ENCODE assay signal across 8 cellular contexts in genomic region chr4:6709230-6710114, GRCh38. TPM values are rescaled to one million over a fixed set of nuclear protein-coding genes. Genes with fewer than 3 reads are reported as not detected.
DNase-seq lines count a peak whose midpoint lies in the region; ATAC-seq, FAIRE-seq and TF ChIP-seq lines count a peak whose summit lies in the region.

TSS of gene MRFAP1L1 (minus strand) at chr4:6709865. CDS start at chr4:6709629, 236 bp downstream.

- H3K9ac ChIP-seq in keratinocyte (ENCODE audit: control insufficient read depth, extremely low read depth, insufficient read depth, low read length): peak within 1 kb of the TSS; percentile 88

- H3K9me3 ChIP-seq in keratinocyte (ENCODE audit: control insufficient read depth, low read depth, low read length): no peaks in the 10 kb centered on the region

- peak within 1 kb of the TSS; percentile 97 for H2AFZ ChIP-seq in keratinocyte (ENCODE audit: control insufficient read depth, low read length)

- H3K36me3 ChIP-seq in keratinocyte (ENCODE audit: control insufficient read depth in 2 of 2, extremely low read depth in 1 of 2, insufficient read depth in 2 of 2, low read length in 2 of 2): peaks cover 5 to 9% of the 10 kb centered on the region in 2 experiments

- DNase-seq in AG09309 (ENCODE audit: low read depth): peak; percentile 87
- peak; percentile 81 for DNase-seq in NCI-H460 (ENCODE audit: extremely low read depth, low read depth)
- DNase-seq in activated CD4-positive, alpha-beta T cell treated with anti-CD3 and anti-CD28 coated beads for 1 hour: peak; percentile 92
- peak; percentile 16 to 65 for DNase-seq in cerebellar nuclear complex (lab: John Stamatoyannopoulos, UW)
- peak; percentile 75 for DNase-seq in keratinocyte (ENCODE audit: low read depth, low spot score)
- peak; percentile 94 to 97 (median 96) for DNase-seq in stimulated activated CD4-positive, alpha-beta T cell treated with anti-CD3 and anti-CD28 coated beads, Interleukin-12 subunit alpha, Interleukin-12 subunit beta, amount 100 ng/mL, for 48 hours (ENCODE audit: low read depth in 2 of 3, low spot score in 1 of 3)

- FAIRE-seq in keratinocyte (lab: Jason Lieb, UNC): peak; percentile 34

- H3K4me1 ChIP-seq in keratinocyte (ENCODE audit: control insufficient read depth, extremely low read depth, insufficient read depth, low read length): peaks cover 19% of the 10 kb centered on the region

- no peaks in the 10 kb centered on the region for H3K27me3 ChIP-seq in keratinocyte (ENCODE audit: control insufficient read depth, extremely low read depth, insufficient read depth, low read length)

- H3K4me2 ChIP-seq in keratinocyte (ENCODE audit: control insufficient read depth, extremely low read depth, insufficient read depth, low read depth, low read length): peak within 1 kb of the TSS; percentile 99

- H3K9me1 ChIP-seq in keratinocyte (ENCODE audit: control insufficient read depth, extremely low read depth, insufficient read depth, low read length): no peaks in the 10 kb centered on the region

- H4K20me1 ChIP-seq in keratinocyte (ENCODE audit: control insufficient read depth, extremely low read depth, insufficient read depth, low read length): no peaks in the 10 kb centered on the region

- TF ChIP-seq CTCF in AG09309 (IDR thresholded peaks at IDR 0.05; ENCODE audit: control insufficient read depth, insufficient read depth, low read depth, low read length, missing control alignments) (no peak), keratinocyte (optimal IDR thresholded peaks at IDR 0.05 in 1 of 3, IDR thresholded peaks at IDR 0.05 in 1 of 3, conservative IDR thresholded peaks at IDR 0.05 in 1 of 3; ENCODE audit: extremely low read depth in 1 of 3, insufficient read depth in 2 of 3, low read length in 3 of 3) (peak in 1 of 3 experiments; percentile 12)

- peak; percentile 70 for ATAC-seq in GM19025 (IDR thresholded peaks at IDR 0.05; ENCODE audit: low read depth, unreplicated experiment)
- peak; percentile 71 for ATAC-seq in HG03354 (IDR thresholded peaks at IDR 0.05; ENCODE audit: poor library complexity, severe bottlenecking, unreplicated experiment)

- H3K4me3 ChIP-seq in AG09309 (ENCODE audit: control insufficient read depth, low read depth, low read length) (peak within 1 kb of the TSS; percentile 76), keratinocyte (ENCODE audit: control insufficient read depth in 2 of 3, extremely low read depth in 1 of 3, insufficient read depth in 2 of 3, low read depth in 1 of 3, low read length in 3 of 3) (peak within 1 kb of the TSS; percentile 62 to 93 (median 85))

- H3K27ac ChIP-seq in keratinocyte (ENCODE audit: control insufficient read depth, insufficient read depth, low read length): peak within 1 kb of the TSS; percentile 85

- dilution Hi-C loops in keratinocyte (cut with MboI; ENCODE audit: extremely low pct_ligation_motif_present, low sequenced_read_pairs): no loop called here

- H3K79me2 ChIP-seq in keratinocyte (ENCODE audit: control insufficient read depth, insufficient read depth, low read length): peaks cover 46% of the 10 kb centered on the region

RNA-seq across cellular contexts. Expression of gene MRFAP1L1, which starts in this region (rescaled TPM):
- 37.4 and 40.6 TPM in 2 replicates for total RNA-seq in NCI-H460 (2014; rRNA removed; shearing (Covaris generic))
- 35.8 TPM in 2 replicates for polyA plus RNA-seq in NCI-H460 (2014; cell fraction: nucleus; rRNA removed)
- 47.6 to 77.9 TPM (median 50.7 TPM) in 3 replicates for polyA plus RNA-seq in keratinocyte
- polyA plus RNA-seq in keratinocyte (2011; ENCODE audit: low read depth): 45.2 TPM
- polyA plus RNA-seq in keratinocyte (2011; cell fraction: cytosol; rRNA removed): 53.6 and 54.4 TPM in 2 replicates
- polyA plus RNA-seq in keratinocyte (2011; cell fraction: nucleus; rRNA removed): 46.9 and 79.1 TPM in 2 replicates
- polyA plus RNA-seq in keratinocyte (2012; ENCODE audit: low replicate concordance): 42.9 and 49.5 TPM in 2 replicates
- polyA minus RNA-seq in keratinocyte: 8.9 to 15.7 TPM (median 9.1 TPM) in 3 replicates
- polyA minus RNA-seq in keratinocyte (2011; cell fraction: cytosol; rRNA and poly(A)+ RNA removed): 18.4 TPM
- polyA minus RNA-seq in keratinocyte (2011; cell fraction: nucleus; rRNA and poly(A)+ RNA removed): 9.8 and 14.8 TPM in 2 replicates

Comparison
In these comparisons a context has a peak if more than half of its experiments do, and no peak if none do; other contexts are left out.
1. Peak in every context shown above with its lines: DNase-seq, ATAC-seq, H3K4me3 ChIP-seq and H3K27ac ChIP-seq.
2. DNase-seq: peak in every context shown above with its lines; median percentile 96 in stimulated activated CD4-positive, alpha-beta T cell treated with anti-CD3 and anti-CD28 coated beads, Interleukin-12 subunit alpha, Interleukin-12 subunit beta, amount 100 ng/mL, for 48 hours; 92 in activated CD4-positive, alpha-beta T cell treated with anti-CD3 and anti-CD28 coated beads for 1 hour; 87 in AG09309; 81 in NCI-H460; 75 in keratinocyte; 40 in cerebellar nuclear complex.